ENCODE assay signal across 15 cellular contexts in genomic region chr20:38862226-38862625, GRCh38. TPM values are rescaled to one million over a fixed set of nuclear protein-coding genes. Genes with fewer than 3 reads are reported as not detected.
DNase-seq lines count a peak whose midpoint lies in the region; ATAC-seq, FAIRE-seq and TF ChIP-seq lines count a peak whose summit lies in the region.
"Had no signal": no experiment of that assay in that cellular context is flagged by ENCODE, and none has a peak within 500 bp of the region (broad histone marks: within the 10 kb centered on the region; RNA-seq: fewer than 3 reads in every experiment).

No MANE protein-coding gene starts in this region.

- H3K9me3 Mint-ChIP-seq in activated CD4-positive, alpha-beta T cell treated with anti-CD3 and anti-CD28 coated beads for 36 hours (ENCODE audit: low read depth) = no peaks in the 10 kb centered on the region
- no peaks in the 10 kb centered on the region for H3K9me3 Mint-ChIP-seq in activated naive CD4-positive, alpha-beta T cell treated with anti-CD3 and anti-CD28 coated beads, Interleukin-2, amount 50 U/mL, for 72 hours
- H3K9me3 Mint-ChIP-seq in naive thymus-derived CD8-positive, alpha-beta T cell = no peaks in the 10 kb centered on the region
- H3K9me3 Mint-ChIP-seq: nephron had no signal

- H3K4me3 Mint-ChIP-seq in activated CD4-positive, alpha-beta T cell treated with anti-CD3 and anti-CD28 coated beads for 36 hours = no peak overlapping the region
- H3K4me3 Mint-ChIP-seq in naive thymus-derived CD8-positive, alpha-beta T cell = peak overlapping the region in 6 of 10 donors; percentile 8 to 54 (median 30)
- H3K4me3 Mint-ChIP-seq: nephron had no signal

- 0 out of 2 replicates have a peak, but pooled peaks have one; percentile 5 for TF ChIP-seq POLR2A in GM12891 (IDR thresholded peaks at IDR 0.05; ENCODE audit: low read depth, low read length)

- peak; percentile 54 for FAIRE-seq in GM12891 (lab: Jason Lieb, UNC)
- FAIRE-seq: A549, H54 had no signal

- peaks cover 62% of the 10 kb centered on the region for H3K4me1 Mint-ChIP-seq in activated CD4-positive, alpha-beta T cell treated with anti-CD3 and anti-CD28 coated beads for 36 hours
- H3K4me1 Mint-ChIP-seq in naive thymus-derived CD8-positive, alpha-beta T cell = peaks cover 39 to 83% (median 60%) of the 10 kb centered on the region in 4 donors
- H3K4me1 Mint-ChIP-seq: nephron had no signal

- H3K36me3 Mint-ChIP-seq in activated CD4-positive, alpha-beta T cell treated with anti-CD3 and anti-CD28 coated beads for 36 hours (ENCODE audit: low read depth) = peaks cover 8% of the 10 kb centered on the region
- H3K36me3 Mint-ChIP-seq in activated naive CD4-positive, alpha-beta T cell treated with anti-CD3 and anti-CD28 coated beads, Interleukin-2, amount 50 U/mL, for 72 hours = peaks cover 6 to 7% of the 10 kb centered on the region in 2 donors
- peaks cover 0 to 3% (median 0%) of the 10 kb centered on the region in 3 donors for H3K36me3 Mint-ChIP-seq in naive thymus-derived CD8-positive, alpha-beta T cell

- peak overlapping the region; percentile 77 for H3K27ac Mint-ChIP-seq in activated CD4-positive, alpha-beta T cell treated with anti-CD3 and anti-CD28 coated beads for 36 hours
- peak overlapping the region; percentile 69 to 90 for H3K27ac Mint-ChIP-seq in activated naive CD4-positive, alpha-beta T cell treated with anti-CD3 and anti-CD28 coated beads, Interleukin-2, amount 50 U/mL, for 72 hours
- H3K27ac Mint-ChIP-seq in naive thymus-derived CD8-positive, alpha-beta T cell = peak overlapping the region in 9 of 10 donors; percentile 45 to 90 (median 70)
- H3K27ac Mint-ChIP-seq: nephron had no signal

- no peaks in the 10 kb centered on the region for H3K27me3 Mint-ChIP-seq in activated CD4-positive, alpha-beta T cell treated with anti-CD3 and anti-CD28 coated beads for 36 hours
- no peaks in the 10 kb centered on the region for H3K27me3 Mint-ChIP-seq in naive thymus-derived CD8-positive, alpha-beta T cell

- POLR2A ChIA-PET in activated CD4-positive, alpha-beta T cell treated with anti-CD3 and anti-CD28 coated beads for 36 hours (lab: Charles Lee) = interaction anchor here (0.7 kb wide), 1 partner anchor 11 kb away, joined by 4 read pairs; no protein-coding TSS in a partner anchor
- POLR2A ChIA-PET in naive thymus-derived CD8-positive, alpha-beta T cell (lab: Charles Lee) = interaction anchor here (0.9 to 1.0 kb wide), 2 partner anchors 11 to 13 kb away, joined by 3 to 4 read pairs; no protein-coding TSS in a partner anchor

- CTCF ChIA-PET in activated CD4-positive, alpha-beta T cell treated with anti-CD3 and anti-CD28 coated beads for 36 hours (lab: Charles Lee) = interaction anchor here (0.7 to 3.2 kb wide), 6 partner anchors 9 to 647 kb away, joined by 3 to 12 read pairs (median 3); no protein-coding TSS in a partner anchor

- ATAC-seq in activated CD4-positive, alpha-beta T cell treated with anti-CD3 and anti-CD28 coated beads for 36 hours = no peak
- no peak for ATAC-seq in activated naive CD4-positive, alpha-beta T cell treated with anti-CD3 and anti-CD28 coated beads, Interleukin-2, amount 50 U/mL, for 72 hours
- ATAC-seq in naive thymus-derived CD8-positive, alpha-beta T cell = no peak
- ATAC-seq in HG03280 (IDR thresholded peaks at IDR 0.05; ENCODE audit: unreplicated experiment) = no peak
- ATAC-seq: A549, body of pancreas had no signal

- intact Hi-C loops in activated CD4-positive, alpha-beta T cell treated with anti-CD3 and anti-CD28 coated beads for 36 hours (cut with DNase I, micrococcal nuclease) = no loop called here

- DNase-seq in activated CD4-positive, alpha-beta T cell treated with anti-CD3 and anti-CD28 coated beads for 36 hours = no peak
- no peak for DNase-seq in activated CD4-positive, alpha-beta T cell treated with anti-CD3 and anti-CD28 coated beads for 1 hour
- DNase-seq in GM12891 (ENCODE audit: insufficient read length, low spot score) = no peak
- DNase-seq in activated naive CD4-positive, alpha-beta T cell treated with anti-CD3 and anti-CD28 coated beads, Interleukin-2, amount 50 U/mL, for 72 hours (ENCODE audit: low spot score in 2 of 2) = no peak
- no peak for DNase-seq in naive thymus-derived CD8-positive, alpha-beta T cell
- no peak for DNase-seq in putamen (ENCODE audit: low spot score)
- DNase-seq in NCI-H1436 treated with DMSO at 0.1 percent for 48 hours (lab: John Stamatoyannopoulos, UW) = no peak
- DNase-seq: body of pancreas, Kasumi-1, NCI-H1417, NCI-H2171 had no signal

TF ChIP-seq in GM12891, 5 proteins besides CTCF, POLR2A, EP300 and RAD21:
- TF ChIP-seq POLR2AphosphoS5 (IDR thresholded peaks at IDR 0.05; ENCODE audit: low read depth, low read length) (no peak), POU2F2 (IDR thresholded peaks at IDR 0.05; ENCODE audit: low read depth, low read length) (no peak), TAF1 (IDR thresholded peaks at IDR 0.05; ENCODE audit: low read depth, low read length) (no peak), PAX5 (IDR thresholded peaks at IDR 0.05; ENCODE audit: insufficient read depth, low read length, severe bottlenecking) (no peak), SPI1 (IDR thresholded peaks at IDR 0.05; ENCODE audit: low read depth, low read length) (no peak)

RNA-seq across cellular contexts. Expression of gene PPP1R16B, which starts 56.7 kb away (rescaled TPM):
- 10 to 100 TPM; 78.8 to 84.0 TPM for total RNA-seq in activated CD4-positive, alpha-beta T cell treated with anti-CD3 and anti-CD28 coated beads for 36 hours
- 60.8 TPM for polyA plus RNA-seq in GM12891 (2012; ENCODE audit: low read depth, missing spikeins)
- total RNA-seq in activated naive CD4-positive, alpha-beta T cell treated with anti-CD3 and anti-CD28 coated beads, Interleukin-2, amount 50 U/mL, for 72 hours = 10 to 100 TPM; 45.5 to 80.4 TPM
- 10 to 100 TPM; 31.4 to 33.6 TPM for total RNA-seq in naive thymus-derived CD8-positive, alpha-beta T cell
- 10 to 100 TPM in 2 of 3 donors, 1 to 10 TPM in 1; 9.7 to 15.6 (median 13.4) TPM for polyA plus RNA-seq in naive thymus-derived CD8-positive, alpha-beta T cell
